2 cellular contexts compared by ENCODE assay signal in genomic region chr2:112317303-112318158, GRCh38.
TF ChIP-seq lines count a peak whose summit lies in the region.

No MANE protein-coding gene starts in this region.

TF ChIP-seq in IMR-90, 13 proteins besides CTCF, POLR2A, EP300 and RAD21:
- TF ChIP-seq CHD1 (IDR thresholded peaks at IDR 0.05; ENCODE audit: low read depth, low read length), result no peak

TF ChIP-seq in endothelial cell of umbilical vein, 7 proteins besides CTCF, POLR2A, EP300 and RAD21:
- TF ChIP-seq EZH2 (IDR thresholded peaks at IDR 0.05; ENCODE audit: borderline replicate concordance, low read depth, low read length, severe bottlenecking) (no peak), POLR2AphosphoS5 (IDR thresholded peaks at IDR 0.05; ENCODE audit: insufficient read depth, low read depth, low read length) (no peak), GATA2 (IDR thresholded peaks at IDR 0.05; ENCODE audit: insufficient read depth, insufficient read length, low read depth, low read length) (no peak), MAX (IDR thresholded peaks at IDR 0.05; ENCODE audit: insufficient read depth, insufficient read length) (no peak), JUN (IDR thresholded peaks at IDR 0.05; ENCODE audit: borderline replicate concordance, insufficient read depth, insufficient read length, low read depth) (no peak), MYC (IDR thresholded peaks at IDR 0.05; ENCODE audit: low read depth, low read length) (no peak), FOS (IDR thresholded peaks at IDR 0.05; ENCODE audit: borderline replicate concordance, insufficient read depth, low read length) (no peak)
